ENCODE assay signal across 9 cellular contexts in genomic region chr13:109318945-109319590, GRCh38.
"Had no signal": no experiment of that assay in that cellular context is flagged by ENCODE, and none has a peak within 500 bp of the region (broad histone marks: within the 10 kb centered on the region; RNA-seq: fewer than 3 reads in every experiment).

No MANE protein-coding gene starts in this region.

- H3K4me3 ChIP-seq: GM23248, GM23338, HAP-1 had no signal

- H3K4me1 ChIP-seq: HAP-1 had no signal

- H2AFZ ChIP-seq: GM23248, GM23338 had no signal

- DNase-seq: GM23248, GOT3, H7, H9, HCEC 1CT, HFFc6 had no signal

- H3K9me3 ChIP-seq: HAP-1 had no signal

- ATAC-seq: GM23338, HCT116 had no signal

- H3K4me2 ChIP-seq: GM23338 had no signal

- H3K9ac ChIP-seq: GM23248 had no signal

- H3K36me3 ChIP-seq: HAP-1 had no signal

- H3K27ac ChIP-seq: GM23248 had no signal
